Comparison of ENCODE assay signal across 11 cellular contexts in the genomic region with DNA sequence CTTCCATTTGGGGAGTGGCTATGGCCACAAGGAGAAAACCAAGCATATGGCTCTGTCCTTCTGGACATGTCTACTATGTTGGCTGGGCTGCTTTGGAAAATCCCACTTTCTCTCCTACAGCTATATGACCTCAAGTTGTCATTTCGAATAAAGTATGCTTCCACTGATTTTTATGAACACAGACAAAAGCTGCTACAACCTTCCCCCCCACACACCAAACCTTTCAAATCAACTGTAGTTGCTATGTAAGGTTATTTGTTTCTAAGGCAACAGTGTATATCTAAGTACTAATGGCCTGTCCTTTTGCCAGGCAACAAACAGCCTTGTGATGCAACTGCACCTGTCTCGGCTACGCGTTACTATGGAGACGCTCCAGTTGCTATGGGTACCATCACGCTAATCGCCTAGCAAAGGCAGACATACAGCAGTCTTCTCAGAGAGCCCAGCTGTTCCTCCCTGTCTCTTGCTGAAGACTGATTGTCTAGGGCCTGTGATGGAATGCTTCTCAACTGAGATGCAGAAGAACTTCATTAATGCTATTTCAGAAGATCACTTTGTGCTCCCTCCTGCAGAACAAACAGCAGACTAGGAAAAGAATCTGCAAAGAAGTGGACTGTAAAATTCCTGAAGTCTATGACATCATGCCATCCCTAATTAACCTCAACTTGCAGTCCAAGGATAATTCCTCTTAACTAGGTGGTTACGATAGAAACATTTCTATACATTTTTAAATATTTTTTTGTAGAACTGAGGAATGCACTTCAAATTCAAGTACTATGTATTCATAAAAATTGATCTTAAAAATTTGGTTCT.
DNase-seq lines count a peak whose midpoint lies in the region; ATAC-seq and TF ChIP-seq lines count a peak whose summit lies in the region.
"Had no signal": no experiment of that assay in that cellular context is flagged by ENCODE, and none has a peak within 500 bp of the region (broad histone marks: within the 10 kb centered on the region; RNA-seq: fewer than 3 reads in every experiment).

No MANE protein-coding gene starts in this region.

- ATAC-seq in WTC11: peak; percentile 19; the same call in 1 of the 2 replicates
- ATAC-seq in left colon: peak; percentile 63
- no peak for ATAC-seq in GM18498 (IDR thresholded peaks at IDR 0.05; ENCODE audit: unreplicated experiment)
- ATAC-seq in GM18505 (IDR thresholded peaks at IDR 0.05; ENCODE audit: unreplicated experiment): no peak
- ATAC-seq in HG03432 (IDR thresholded peaks at IDR 0.05; ENCODE audit: unreplicated experiment): no peak
- ATAC-seq in esophagus mucosa: no peak

- intact Hi-C loops in left colon (cut with DNase I, micrococcal nuclease): no loop called here

- peaks cover 15% of the 10 kb centered on the region for H3K36me3 ChIP-seq in ACC112 (ENCODE audit: insufficient read depth, low read length)

- H3K27me3 Mint-ChIP-seq in WTC11 (ENCODE audit: low read depth): no peaks in the 10 kb centered on the region

- H3K4me3 ChIP-seq in ACC112 (ENCODE audit: low read depth, low read length): no peak overlapping the region
- H3K4me3 ChIP-seq: upper lobe of left lung had no signal

- TF ChIP-seq CTCF in WTC11 (IDR thresholded peaks at IDR 0.05): no peak

- peak overlapping the region; percentile 76 for H3K27ac Mint-ChIP-seq in WTC11

- H3K27me3 ChIP-seq in ACC112 (ENCODE audit: insufficient read depth, low read length): no peaks in the 10 kb centered on the region
- H3K27me3 ChIP-seq: upper lobe of left lung had no signal

- 0 out of 2 replicates have a peak overlapping the region, but pooled peaks have one; percentile 0 for H3K4me3 Mint-ChIP-seq in WTC11

- peaks cover 90% of the 10 kb centered on the region for H3K4me1 Mint-ChIP-seq in WTC11

- no peak for TF ChIP-seq POLR2A in GM18505 (IDR thresholded peaks at IDR 0.05; ENCODE audit: borderline replicate concordance, extremely low read depth, insufficient read depth, insufficient read length)

- H2AFZ ChIP-seq in ACC112 (ENCODE audit: low read length, unreplicated experiment): no peak overlapping the region

- CTCF ChIA-PET in WTC11 (lab: Charles Lee): no interaction called here

- DNase-seq in NCI-H1105 treated with DMSO at 0.1 percent for 48 hours (lab: John Stamatoyannopoulos, UW) (peak; percentile 98), WTC11 (ENCODE audit: low spot score) (peak; percentile 86), left colon (peak; percentile 33 to 62)
- DNase-seq: activated CD8-positive, alpha-beta memory T cell treated with anti-CD3 and anti-CD28 coated beads, Interleukin-2, amount 50 U/mL, for 4 hours; left cardiac atrium; upper lobe of left lung had no signal

- peaks cover 46% of the 10 kb centered on the region for H3K36me3 Mint-ChIP-seq in WTC11

- POLR2A ChIA-PET in WTC11 (lab: Charles Lee): no interaction called here

- 0 out of 2 replicates have a peak, but pooled peaks cover 8% of the 10 kb centered on the region for H3K9me3 Mint-ChIP-seq in WTC11

- peak overlapping the region; percentile 5; the same call in 1 of the 2 replicates for H3K27ac ChIP-seq in ACC112 (ENCODE audit: low read depth, low read length)
- H3K27ac ChIP-seq: upper lobe of left lung had no signal

- peaks cover 18% of the 10 kb centered on the region for H3K4me1 ChIP-seq in ACC112 (ENCODE audit: control insufficient read depth, insufficient read depth, low read length, unreplicated experiment)

- H3K79me2 ChIP-seq in ACC112 (ENCODE audit: control insufficient read depth, insufficient read depth, low read length, unreplicated experiment): no peaks in the 10 kb centered on the region

TF ChIP-seq in WTC11, 78 proteins besides CTCF, POLR2A, EP300 and RAD21:
- TF ChIP-seq GTF2I (CRISPR knock-in tag; conservative IDR thresholded peaks at IDR 0.05) (no peak), ZNF263 (CRISPR knock-in tag; IDR thresholded peaks at IDR 0.05; ENCODE audit: low read depth) (no peak), OVOL2 (CRISPR knock-in tag; IDR thresholded peaks at IDR 0.05; ENCODE audit: borderline replicate concordance) (no peak), IRF2 (CRISPR knock-in tag; IDR thresholded peaks at IDR 0.05; ENCODE audit: borderline replicate concordance, low read depth) (no peak)
TF ChIP-seq in WTC11: peak in this region for 0.

Comparison
In these comparisons a context has a peak if more than half of its experiments do, and no peak if none do; other contexts are left out.
1. DNase-seq: peak in every context shown above with its lines; median percentile 98 in NCI-H1105 treated with DMSO at 0.1 percent for 48 hours; 86 in WTC11; 48 in left colon.
2. ATAC-seq: peak in WTC11 (single experiment) and left colon (single experiment); none in GM18498 (single experiment), GM18505 (single experiment), HG03432 (single experiment) and esophagus mucosa (single experiment).